15 cellular contexts compared by ENCODE assay signal in genomic region chr1:233386336-233386735, GRCh38.
"Had no signal": no experiment of that assay in that cellular context is flagged by ENCODE, and none has a peak within 500 bp of the region (broad histone marks: within the 10 kb centered on the region; RNA-seq: fewer than 3 reads in every experiment).

No MANE protein-coding gene starts in this region.

- DNase-seq: activated CD4-positive, alpha-beta T cell treated with anti-CD3 and anti-CD28 coated beads, Interleukin-2, amount 50 U/mL, for 4 hours; activated CD4-positive, CD25-positive, alpha-beta regulatory T cell treated with anti-CD3 and anti-CD28 coated beads, Interleukin-2, amount 50 U/mL, for 72 hours; activated naive CD4-positive, alpha-beta T cell; activated naive CD8-positive, alpha-beta T cell treated with anti-CD3 and anti-CD28 coated beads, Interleukin-2, amount 10 ng/mL, durations not matched to agents 7 days and 5 days; activated T-cell treated with anti-CD3 and anti-CD28 coated beads for 4 hours; dermis blood vessel endothelial cell; head of caudate nucleus; left cardiac atrium; mucosa of descending colon; naive thymus-derived CD4-positive, alpha-beta T cell; pancreas; stimulated activated CD4-positive, alpha-beta T cell treated with anti-CD3 and anti-CD28 coated beads, Interleukin-2, amount 100 ng/mL, for 48 hours; T-helper 1 cell; T1000 had no signal

- H3K27me3 ChIP-seq: pancreas had no signal

- H3K27ac ChIP-seq: pancreas had no signal

- H3K4me1 ChIP-seq: pancreas had no signal

- H3K9me3 ChIP-seq: mucosa of descending colon, pancreas had no signal

- H3K4me3 ChIP-seq: mucosa of descending colon, pancreas had no signal

- FAIRE-seq: frontal cortex, pancreas had no signal
